ENCODE assay signal across 1 cellular context in genomic region chr9:92171822-92172221, GRCh38.
TF ChIP-seq lines count a peak whose summit lies in the region.

No MANE protein-coding gene starts in this region.

TF ChIP-seq in K562, 482 proteins besides CTCF, POLR2A, EP300 and RAD21 (continued from another document):
- TF ChIP-seq CREB5 (CRISPR knock-in tag; IDR thresholded peaks at IDR 0.05) (no peak), IRF9 (tag; IDR thresholded peaks at IDR 0.05) (no peak)
